7 cellular contexts compared by ENCODE assay signal in the genomic region with DNA sequence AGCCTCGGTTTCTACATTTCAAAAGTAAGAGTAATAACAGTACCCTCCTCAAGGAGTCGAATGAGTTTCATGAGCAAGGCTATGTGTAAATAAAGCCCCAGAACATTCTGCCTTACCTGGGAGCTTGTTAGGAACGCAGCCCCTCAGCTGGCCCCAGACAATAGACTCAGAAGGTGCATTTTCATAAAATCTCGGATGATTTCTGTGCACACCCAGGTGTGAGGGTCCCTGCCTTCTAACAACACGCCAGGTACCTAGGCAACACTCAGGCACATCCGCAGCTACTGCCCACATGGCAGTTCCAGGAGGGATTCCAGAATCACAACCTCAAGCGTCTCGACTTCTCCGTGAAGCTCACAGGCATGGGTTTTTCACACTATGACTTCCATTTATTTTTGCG.
"Had no signal": no experiment of that assay in that cellular context is flagged by ENCODE, and none has a peak within 500 bp of the region (broad histone marks: within the 10 kb centered on the region; RNA-seq: fewer than 3 reads in every experiment).

No MANE protein-coding gene starts in this region.

- H3K4me3 ChIP-seq: K562 had no signal

- DNase-seq: IMR-90, KBM-7, KG1 had no signal

- ATAC-seq: HepG2, K562 had no signal

- H3K27ac ChIP-seq: HL-60 had no signal

- H3K36me3 Mint-ChIP-seq: IgD-negative memory B cell had no signal

- H3K4me1 Mint-ChIP-seq: IgD-negative memory B cell had no signal

- H3K27ac Mint-ChIP-seq: IgD-negative memory B cell had no signal

- H3K27me3 Mint-ChIP-seq: IgD-negative memory B cell had no signal

- H3K4me3 Mint-ChIP-seq: IgD-negative memory B cell had no signal
